In the genomic region with DNA sequence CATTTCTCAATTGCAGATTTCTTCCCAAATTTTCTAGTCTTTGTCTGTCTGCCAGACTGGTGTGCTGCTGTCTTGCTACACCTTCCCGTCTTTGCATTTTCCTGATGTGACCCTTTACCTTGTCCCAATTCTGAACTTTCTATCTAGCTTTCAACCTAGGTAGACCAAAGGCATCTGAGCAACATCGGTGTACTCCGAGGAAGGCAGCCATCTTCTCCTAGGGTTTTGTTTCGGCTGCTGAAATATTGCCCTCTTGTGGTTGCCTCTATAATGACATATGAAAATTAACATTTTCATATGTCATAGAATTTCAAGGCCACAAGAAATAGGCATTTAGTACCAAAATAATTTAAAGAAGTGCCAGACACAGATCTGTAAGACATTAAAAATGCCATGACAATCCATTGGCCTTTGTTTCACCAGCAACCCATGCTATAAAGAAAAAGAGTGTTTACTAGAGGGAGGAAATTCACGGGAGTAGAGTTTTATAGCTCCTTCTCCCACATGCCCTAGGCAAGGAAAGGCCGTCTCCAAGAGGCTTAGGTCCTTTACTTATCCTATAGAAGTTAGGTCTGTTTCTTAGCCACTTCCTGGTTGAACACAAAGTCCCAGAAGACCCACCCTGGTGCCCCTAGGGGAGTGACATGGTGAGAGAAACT, we compare ENCODE assay signal across 8 cellular contexts. TPM values are rescaled to one million over a fixed set of nuclear protein-coding genes. Genes with fewer than 3 reads are reported as not detected.
DNase-seq lines count a peak whose midpoint lies in the region; ATAC-seq and TF ChIP-seq lines count a peak whose summit lies in the region.

No MANE protein-coding gene starts in this region.

- intact Hi-C loops in CD4-positive, alpha-beta memory T cell (cut with micrococcal nuclease) = loop anchor here (1.0 to 5.0 kb wide), 11 partner anchors 149 to 1029 kb away; no protein-coding TSS in a partner anchor
- intact Hi-C loops in spleen (cut with DNase I; ENCODE audit: low total_unique reads) = loop anchor here (10.0 kb wide), 2 partner anchors 149 to 369 kb away; a partner anchor contains a TSS

- H3K4me1 Mint-ChIP-seq in CD4-positive, alpha-beta memory T cell = peaks cover 7 to 14% (median 9%) of the 10 kb centered on the region in 4 donors

- peak; percentile 43 to 69 (median 67) for DNase-seq in CD4-positive, alpha-beta memory T cell
- peak; percentile 77 for DNase-seq in RKO (ENCODE audit: low spot score)
- peak; percentile 18 for DNase-seq in astrocyte of the cerebellum (ENCODE audit: low read depth)
- DNase-seq in spleen = no peak

- ATAC-seq in GM18909 (IDR thresholded peaks at IDR 0.05; ENCODE audit: poor library complexity, unreplicated experiment) (peak; percentile 64), HG03565 (IDR thresholded peaks at IDR 0.05; ENCODE audit: unreplicated experiment) (peak; percentile 59), HG03135 (IDR thresholded peaks at IDR 0.05; ENCODE audit: unreplicated experiment) (no peak)

- TF ChIP-seq CTCF in astrocyte of the cerebellum (IDR thresholded peaks at IDR 0.05; ENCODE audit: low read depth, low read length, missing control alignments) (peak; percentile 75), spleen (IDR thresholded peaks at IDR 0.05 in 8 of 11, conservative IDR thresholded peaks at IDR 0.05 in 3 of 11) (peak; percentile 37 to 77 (median 73))

- peak overlapping the region; percentile 13 to 43 for H3K4me3 ChIP-seq in CD4-positive, alpha-beta memory T cell (ENCODE audit: low read length in 2 of 2)
- H3K4me3 ChIP-seq in astrocyte of the cerebellum (ENCODE audit: low read depth, low read length) = no peak overlapping the region
- H3K4me3 ChIP-seq in iPS-15b (ENCODE audit: low read depth, low read length) = peak overlapping the region; percentile 11
- peak overlapping the region in 3 of 8 donors; percentile 9 to 57 (median 17) for H3K4me3 ChIP-seq in spleen

- no peak for TF ChIP-seq POLR2A in spleen (IDR thresholded peaks at IDR 0.05)

- H3K27ac Mint-ChIP-seq in CD4-positive, alpha-beta memory T cell = peak overlapping the region in 5 of 7 donors; percentile 60 to 83 (median 77)

- no peak overlapping the region for H3K9ac ChIP-seq in iPS-15b (ENCODE audit: low read depth, low read length)

- H3K4me3 Mint-ChIP-seq in CD4-positive, alpha-beta memory T cell = peak overlapping the region; percentile 81 to 92 (median 88)

- H3K4me1 ChIP-seq in CD4-positive, alpha-beta memory T cell (ENCODE audit: insufficient read depth, low read length) = peaks cover 8% of the 10 kb centered on the region
- H3K4me1 ChIP-seq in iPS-15b (ENCODE audit: control insufficient read depth, insufficient read depth, low read length) (no peaks in the 10 kb centered on the region), spleen (peaks cover 0 to 22% (median 9%) of the 10 kb centered on the region in 6 donors)

- H3K36me3 ChIP-seq in CD4-positive, alpha-beta memory T cell (ENCODE audit: insufficient read depth, low read length) = no peaks in the 10 kb centered on the region
- H3K36me3 ChIP-seq in iPS-15b (ENCODE audit: control insufficient read depth, insufficient read depth, low read length) (no peaks in the 10 kb centered on the region), spleen (no peaks in the 10 kb centered on the region)

- POLR2A ChIA-PET in CD4-positive, alpha-beta memory T cell (lab: Charles Lee; ENCODE audit: partially characterized antibody) = interaction anchor here (0.7 to 2.0 kb wide), 5 partner anchors 145 to 683 kb away, joined by 3 to 13 read pairs (median 4); no protein-coding TSS in a partner anchor

- no peak overlapping the region for H3K27ac ChIP-seq in CD4-positive, alpha-beta memory T cell (ENCODE audit: low read depth, low read length)
- H3K27ac ChIP-seq in spleen = no peak overlapping the region

- no peaks in the 10 kb centered on the region for H3K27me3 ChIP-seq in CD4-positive, alpha-beta memory T cell (ENCODE audit: insufficient read depth, low read length)
- H3K27me3 ChIP-seq in iPS-15b (ENCODE audit: control insufficient read depth, insufficient read depth, low read length) = peaks cover 4% of the 10 kb centered on the region
- H3K27me3 ChIP-seq in spleen (replicated peaks in 1 of 7) = peaks cover 0 to 5% (median 0%) of the 10 kb centered on the region in 7 donors

- H3K9me3 Mint-ChIP-seq in CD4-positive, alpha-beta memory T cell = peaks cover 0 to 2% (median 0%) of the 10 kb centered on the region in 8 donors

- 25 to 31% (median 30%) methylated on average over 6 of the region's 6 CpGs for WGBS in spleen, 5 donors

- peaks cover 0 to 2% of the 10 kb centered on the region in 2 donors for H3K36me3 Mint-ChIP-seq in CD4-positive, alpha-beta memory T cell

- H3K27me3 Mint-ChIP-seq in CD4-positive, alpha-beta memory T cell = peaks cover 4 to 6% of the 10 kb centered on the region in 2 donors

- CTCF ChIA-PET in CD4-positive, alpha-beta memory T cell (lab: Charles Lee; ENCODE audit: partially characterized antibody) = interaction anchor here (0.5 to 14.1 kb wide), 35 partner anchors 9 to 1027 kb away, joined by 3 to 291 read pairs (median 4); a partner anchor contains a TSS

- no peaks in the 10 kb centered on the region for H3K9me3 ChIP-seq in CD4-positive, alpha-beta memory T cell (ENCODE audit: control insufficient read depth in 1 of 2, low read length in 2 of 2)
- H3K9me3 ChIP-seq in iPS-15b (ENCODE audit: control insufficient read depth, insufficient read depth, low read length) (no peaks in the 10 kb centered on the region), spleen (peaks cover 0 to 5% (median 0%) of the 10 kb centered on the region in 8 donors)

- in situ Hi-C loops in astrocyte of the cerebellum (cut with HindIII; ENCODE audit: low sequenced_read_pairs) = no loop called here

RNA-seq across cellular contexts. Expression of a gene that starts 23.4 kb away (rescaled TPM):
- total RNA-seq in CD4-positive, alpha-beta memory T cell = not detected
- polyA plus RNA-seq in CD4-positive, alpha-beta memory T cell = not detected
- under 1 TPM in 1 of 7 donors, not detected in 6; 0.64 TPM for total RNA-seq in spleen
- not detected for polyA plus RNA-seq in spleen

RNA-seq across cellular contexts. Expression of a gene that starts 41.4 kb away (rescaled TPM):
- under 1 TPM; 0.20 to 0.61 TPM for total RNA-seq in CD4-positive, alpha-beta memory T cell
- polyA plus RNA-seq in CD4-positive, alpha-beta memory T cell = not detected
- total RNA-seq in spleen = 10 to 100 TPM in 3 of 7 donors, 1 to 10 TPM in 4; 4.1 to 27.4 (median 10.0) TPM
- polyA plus RNA-seq in spleen = 1 to 10 TPM; 3.3 to 5.0 (median 4.7) TPM

RNA-seq across cellular contexts. Expression of a gene that starts 48.6 kb away (rescaled TPM):
- total RNA-seq in CD4-positive, alpha-beta memory T cell = not detected
- not detected for polyA plus RNA-seq in CD4-positive, alpha-beta memory T cell
- not detected for total RNA-seq in spleen
- not detected for polyA plus RNA-seq in spleen
